In the genomic region with DNA sequence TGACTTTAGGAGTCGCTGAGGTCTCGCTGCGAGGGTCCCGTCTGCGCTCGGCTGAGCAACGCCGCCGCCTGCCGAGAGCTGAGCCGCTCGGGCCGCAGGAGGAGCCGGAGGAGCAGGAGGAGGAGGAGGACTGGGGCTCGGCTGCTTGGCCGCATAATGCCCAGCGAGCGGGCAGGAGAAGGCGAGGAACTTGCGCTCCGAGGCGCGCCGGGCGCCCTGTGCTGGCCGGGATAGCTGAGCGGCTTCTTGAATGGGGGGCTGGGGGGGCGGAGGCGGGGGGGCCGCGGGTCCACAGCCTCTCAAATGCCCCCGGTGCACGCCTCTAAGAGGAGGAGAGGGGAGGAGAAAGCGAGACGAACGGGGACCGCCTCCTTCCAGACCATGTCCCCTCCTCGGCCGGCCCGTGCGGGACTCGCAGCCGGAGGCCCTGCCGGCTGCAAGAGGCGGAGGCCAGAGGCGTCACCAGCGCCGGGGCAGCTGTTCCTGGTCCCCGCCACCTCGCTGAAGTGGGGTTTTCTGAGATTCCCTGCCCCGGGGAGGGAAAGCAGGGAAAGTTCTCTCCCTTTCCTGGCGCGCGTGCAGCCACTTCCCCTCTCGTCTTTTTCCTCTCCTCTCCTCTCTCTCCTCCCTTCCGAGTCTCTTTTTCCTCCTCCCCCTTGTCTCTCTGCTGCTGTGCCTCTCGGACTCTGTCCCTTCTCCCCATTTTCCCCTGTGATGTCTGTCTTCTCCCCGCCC, we compare ENCODE assay signal across 8 cellular contexts. TPM values are rescaled to one million over a fixed set of nuclear protein-coding genes. Genes with fewer than 3 reads are reported as not detected.
DNase-seq lines count a peak whose midpoint lies in the region; ATAC-seq and TF ChIP-seq lines count a peak whose summit lies in the region.

A gene with protein sequence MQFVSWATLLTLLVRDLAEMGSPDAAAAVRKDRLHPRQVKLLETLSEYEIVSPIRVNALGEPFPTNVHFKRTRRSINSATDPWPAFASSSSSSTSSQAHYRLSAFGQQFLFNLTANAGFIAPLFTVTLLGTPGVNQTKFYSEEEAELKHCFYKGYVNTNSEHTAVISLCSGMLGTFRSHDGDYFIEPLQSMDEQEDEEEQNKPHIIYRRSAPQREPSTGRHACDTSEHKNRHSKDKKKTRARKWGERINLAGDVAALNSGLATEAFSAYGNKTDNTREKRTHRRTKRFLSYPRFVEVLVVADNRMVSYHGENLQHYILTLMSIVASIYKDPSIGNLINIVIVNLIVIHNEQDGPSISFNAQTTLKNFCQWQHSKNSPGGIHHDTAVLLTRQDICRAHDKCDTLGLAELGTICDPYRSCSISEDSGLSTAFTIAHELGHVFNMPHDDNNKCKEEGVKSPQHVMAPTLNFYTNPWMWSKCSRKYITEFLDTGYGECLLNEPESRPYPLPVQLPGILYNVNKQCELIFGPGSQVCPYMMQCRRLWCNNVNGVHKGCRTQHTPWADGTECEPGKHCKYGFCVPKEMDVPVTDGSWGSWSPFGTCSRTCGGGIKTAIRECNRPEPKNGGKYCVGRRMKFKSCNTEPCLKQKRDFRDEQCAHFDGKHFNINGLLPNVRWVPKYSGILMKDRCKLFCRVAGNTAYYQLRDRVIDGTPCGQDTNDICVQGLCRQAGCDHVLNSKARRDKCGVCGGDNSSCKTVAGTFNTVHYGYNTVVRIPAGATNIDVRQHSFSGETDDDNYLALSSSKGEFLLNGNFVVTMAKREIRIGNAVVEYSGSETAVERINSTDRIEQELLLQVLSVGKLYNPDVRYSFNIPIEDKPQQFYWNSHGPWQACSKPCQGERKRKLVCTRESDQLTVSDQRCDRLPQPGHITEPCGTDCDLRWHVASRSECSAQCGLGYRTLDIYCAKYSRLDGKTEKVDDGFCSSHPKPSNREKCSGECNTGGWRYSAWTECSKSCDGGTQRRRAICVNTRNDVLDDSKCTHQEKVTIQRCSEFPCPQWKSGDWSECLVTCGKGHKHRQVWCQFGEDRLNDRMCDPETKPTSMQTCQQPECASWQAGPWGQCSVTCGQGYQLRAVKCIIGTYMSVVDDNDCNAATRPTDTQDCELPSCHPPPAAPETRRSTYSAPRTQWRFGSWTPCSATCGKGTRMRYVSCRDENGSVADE (N-terminal part only) (minus strand): TSS at position 220 of the 735 bp plus-strand sequence. CDS start 343 bp downstream, outside the sequence.

- no peaks in the 10 kb centered on the region for H3K36me3 ChIP-seq in CD8-positive, alpha-beta T cell (ENCODE audit: insufficient read depth, low read length)

- no peak within 1 kb of the TSS for H3K27ac Mint-ChIP-seq in stimulated activated naive CD8-positive, alpha-beta T cell treated with anti-CD3 and anti-CD28 coated beads, Interleukin-15, amount 100 ng/mL, for 72 hours
- H3K27ac Mint-ChIP-seq in stimulated activated naive B cell treated with anti-CD40 and anti-IgM and Interleukin-4, amounts not matched to agents 10 μg/mL and 1 μg/mL and 100 μg/mL, for 72 hours, result peak within 1 kb of the TSS; percentile 59
- H3K27ac Mint-ChIP-seq in CD8-positive, alpha-beta T cell, result no peak within 1 kb of the TSS

- TF ChIP-seq CTCF in dorsolateral prefrontal cortex (IDR thresholded peaks at IDR 0.05 in 54 of 56, conservative IDR thresholded peaks at IDR 0.05 in 2 of 56; ENCODE audit: low read depth in 1 of 56, partially characterized antibody in 56 of 56), result no peak
- TF ChIP-seq CTCF in CD8-positive, alpha-beta T cell (IDR thresholded peaks at IDR 0.05), result no peak

- H3K4me3 Mint-ChIP-seq in stimulated activated naive CD8-positive, alpha-beta T cell treated with anti-CD3 and anti-CD28 coated beads, Interleukin-15, amount 100 ng/mL, for 72 hours, result peak within 1 kb of the TSS; percentile 5 to 11
- H3K4me3 Mint-ChIP-seq in stimulated activated naive B cell treated with anti-CD40 and anti-IgM and Interleukin-4, amounts not matched to agents 10 μg/mL and 1 μg/mL and 100 μg/mL, for 72 hours, result peak within 1 kb of the TSS; percentile 7 to 46
- no peak within 1 kb of the TSS for H3K4me3 Mint-ChIP-seq in CD8-positive, alpha-beta T cell

- peak within 1 kb of the TSS; percentile 42 to 79 (median 64) for H3K4me3 ChIP-seq in dorsolateral prefrontal cortex
- H3K4me3 ChIP-seq in CD8-positive, alpha-beta T cell (ENCODE audit: low read depth, low read length), result no peak within 1 kb of the TSS

- CTCF ChIA-PET in CD8-positive, alpha-beta T cell (lab: Charles Lee), result no interaction called here

- peaks cover 66% of the 10 kb centered on the region for H3K27me3 Mint-ChIP-seq in stimulated activated naive CD8-positive, alpha-beta T cell treated with anti-CD3 and anti-CD28 coated beads, Interleukin-15, amount 100 ng/mL, for 72 hours
- H3K27me3 Mint-ChIP-seq in stimulated activated naive B cell treated with anti-CD40 and anti-IgM and Interleukin-4, amounts not matched to agents 10 μg/mL and 1 μg/mL and 100 μg/mL, for 72 hours, result peaks cover 47 to 78% of the 10 kb centered on the region in 2 donors
- peaks cover 45% of the 10 kb centered on the region for H3K27me3 Mint-ChIP-seq in CD8-positive, alpha-beta T cell (ENCODE audit: low read depth)

- no peak for DNase-seq in stimulated activated naive CD8-positive, alpha-beta T cell treated with anti-CD3 and anti-CD28 coated beads, Interleukin-15, amount 100 ng/mL, for 72 hours
- no peak for DNase-seq in stimulated activated naive CD8-positive, alpha-beta T cell treated with anti-CD3 and anti-CD28 coated beads, Interleukin-15, Interleukin-2, amounts not matched to agents 100 U/mL and 50 U/mL, for 24 hours
- DNase-seq in dorsolateral prefrontal cortex (peak in 6 of 10 donors; percentile 22 to 54 (median 42)), left colon (peak; percentile 54 to 60), amniotic stem cell (lab: John Stamatoyannopoulos, UW) (no peak), NCI-H2081 (lab: John Stamatoyannopoulos, UW) (no peak)
- no peak for DNase-seq in stimulated activated naive B cell treated with anti-CD40 and anti-IgM and Interleukin-4, amounts not matched to agents 10 μg/mL and 1 μg/mL and 100 μg/mL, for 72 hours
- no peak for DNase-seq in CD8-positive, alpha-beta T cell

- H3K9me3 Mint-ChIP-seq in stimulated activated naive CD8-positive, alpha-beta T cell treated with anti-CD3 and anti-CD28 coated beads, Interleukin-15, amount 100 ng/mL, for 72 hours, result no peaks in the 10 kb centered on the region
- peaks cover 3 to 4% of the 10 kb centered on the region in 2 donors for H3K9me3 Mint-ChIP-seq in stimulated activated naive B cell treated with anti-CD40 and anti-IgM and Interleukin-4, amounts not matched to agents 10 μg/mL and 1 μg/mL and 100 μg/mL, for 72 hours
- H3K9me3 Mint-ChIP-seq in CD8-positive, alpha-beta T cell, result no peaks in the 10 kb centered on the region

- POLR2A ChIA-PET in CD8-positive, alpha-beta T cell (lab: Charles Lee), result no interaction called here

- peaks cover 0 to 63% (median 29%) of the 10 kb centered on the region in 45 donors for H3K27me3 ChIP-seq in dorsolateral prefrontal cortex
- no peaks in the 10 kb centered on the region for H3K27me3 ChIP-seq in CD8-positive, alpha-beta T cell (ENCODE audit: insufficient read depth, low read length)

- H3K27ac ChIP-seq in dorsolateral prefrontal cortex, result peak within 1 kb of the TSS in 56 of 59 donors; percentile 56 to 95 (median 84)
- H3K27ac ChIP-seq in CD8-positive, alpha-beta T cell (ENCODE audit: low read depth, low read length), result no peak within 1 kb of the TSS

- H3K9me3 ChIP-seq in CD8-positive, alpha-beta T cell (ENCODE audit: low read length), result no peaks in the 10 kb centered on the region

- intact Hi-C loops in dorsolateral prefrontal cortex (cut with DNase I), result no loop called here
- intact Hi-C loops in left colon (cut with DNase I, micrococcal nuclease), result loop anchor here in 1 of 2 donors (10.0 kb wide), 1 partner anchor 477 kb away; no protein-coding TSS in a partner anchor
- intact Hi-C loops in CD8-positive, alpha-beta T cell (cut with DNase I, micrococcal nuclease), result no loop called here

- peaks cover 0 to 1% of the 10 kb centered on the region in 2 donors for H3K36me3 Mint-ChIP-seq in stimulated activated naive B cell treated with anti-CD40 and anti-IgM and Interleukin-4, amounts not matched to agents 10 μg/mL and 1 μg/mL and 100 μg/mL, for 72 hours
- no peaks in the 10 kb centered on the region for H3K36me3 Mint-ChIP-seq in CD8-positive, alpha-beta T cell

- H3K4me1 Mint-ChIP-seq in stimulated activated naive CD8-positive, alpha-beta T cell treated with anti-CD3 and anti-CD28 coated beads, Interleukin-15, amount 100 ng/mL, for 72 hours, result peaks cover 23% of the 10 kb centered on the region
- peaks cover 9 to 20% of the 10 kb centered on the region in 2 donors for H3K4me1 Mint-ChIP-seq in stimulated activated naive B cell treated with anti-CD40 and anti-IgM and Interleukin-4, amounts not matched to agents 10 μg/mL and 1 μg/mL and 100 μg/mL, for 72 hours
- H3K4me1 Mint-ChIP-seq in CD8-positive, alpha-beta T cell (ENCODE audit: low read depth), result peaks cover 11% of the 10 kb centered on the region

- ATAC-seq in stimulated activated naive CD8-positive, alpha-beta T cell treated with anti-CD3 and anti-CD28 coated beads, Interleukin-15, amount 100 ng/mL, for 72 hours, result peak; percentile 15
- ATAC-seq in stimulated activated naive CD8-positive, alpha-beta T cell treated with anti-CD3 and anti-CD28 coated beads, Interleukin-15, Interleukin-2, amounts not matched to agents 100 U/mL and 50 U/mL, for 24 hours, result no peak
- peak; percentile 55 for ATAC-seq in left colon
- no peak for ATAC-seq in stimulated activated naive B cell treated with anti-CD40 and anti-IgM and Interleukin-4, amounts not matched to agents 10 μg/mL and 1 μg/mL and 100 μg/mL, for 72 hours (replicated peaks)
- ATAC-seq in CD8-positive, alpha-beta T cell, result no peak

- no peaks in the 10 kb centered on the region for H3K4me1 ChIP-seq in CD8-positive, alpha-beta T cell (ENCODE audit: insufficient read depth, low read length)

RNA-seq across cellular contexts. Expression of the gene that starts here (rescaled TPM):
- 10 to 100 TPM in 85 of 120 experiments, 1 to 10 TPM in 35; 3.5 to 97.3 (median 15.1) TPM for total RNA-seq in dorsolateral prefrontal cortex
- 1 to 10 TPM; 6.3 to 7.0 TPM for total RNA-seq in left colon
- not detected for total RNA-seq in CD8-positive, alpha-beta T cell

Comparison
In these comparisons a context has a peak if more than half of its experiments do, and no peak if none do; other contexts are left out.
1. RNA of the gene that starts here (total RNA-seq): 3.5 to 97.3 TPM in dorsolateral prefrontal cortex and 6.3 to 7.0 TPM in left colon; not detected in CD8-positive, alpha-beta T cell; every median in the first group is over 4 times any median in the second.
2. ATAC-seq: peak in stimulated activated naive CD8-positive, alpha-beta T cell treated with anti-CD3 and anti-CD28 coated beads, Interleukin-15, amount 100 ng/mL, for 72 hours (single experiment) and left colon (single experiment); none in stimulated activated naive CD8-positive, alpha-beta T cell treated with anti-CD3 and anti-CD28 coated beads, Interleukin-15, Interleukin-2, amounts not matched to agents 100 U/mL and 50 U/mL, for 24 hours (single experiment), stimulated activated naive B cell treated with anti-CD40 and anti-IgM and Interleukin-4, amounts not matched to agents 10 μg/mL and 1 μg/mL and 100 μg/mL, for 72 hours (0 of 2) and CD8-positive, alpha-beta T cell (single experiment).
3. DNase-seq: peak in dorsolateral prefrontal cortex (6 of 10) and left colon (2 of 2); none in stimulated activated naive CD8-positive, alpha-beta T cell treated with anti-CD3 and anti-CD28 coated beads, Interleukin-15, amount 100 ng/mL, for 72 hours (0 of 2), stimulated activated naive CD8-positive, alpha-beta T cell treated with anti-CD3 and anti-CD28 coated beads, Interleukin-15, Interleukin-2, amounts not matched to agents 100 U/mL and 50 U/mL, for 24 hours (single experiment), stimulated activated naive B cell treated with anti-CD40 and anti-IgM and Interleukin-4, amounts not matched to agents 10 μg/mL and 1 μg/mL and 100 μg/mL, for 72 hours (single experiment), amniotic stem cell (single experiment), CD8-positive, alpha-beta T cell (0 of 7) and NCI-H2081 (0 of 2).